ENCODE assay signal across 8 cellular contexts in genomic region chr14:20343092-20343854, GRCh38. TPM values are rescaled to one million over a fixed set of nuclear protein-coding genes. Genes with fewer than 3 reads are reported as not detected.
DNase-seq lines count a peak whose midpoint lies in the region; ATAC-seq, FAIRE-seq and TF ChIP-seq lines count a peak whose summit lies in the region.

TSS of gene PARP2 (plus strand) at chr14:20343635. CDS start at chr14:20343642, 7 bp downstream.

- peak within 1 kb of the TSS; percentile 95 for H3K18ac ChIP-seq in trophoblast cell (ENCODE audit: low read length)

- H4K12ac ChIP-seq in trophoblast cell (ENCODE audit: low read depth, low read length) = peak within 1 kb of the TSS; percentile 89

- peak within 1 kb of the TSS; percentile 92 to 94 (median 93) for H3K4me3 Mint-ChIP-seq in T-cell

- FAIRE-seq in GM12891 (lab: Jason Lieb, UNC) = peak; percentile 100

- intact Hi-C loops in cardiac septum (cut with DNase I) (loop anchor here (2.0 to 5.0 kb wide), 3 partner anchors 14 to 119 kb away; partner anchors contain the start of genes PIP4P1 and TEP1), transverse colon (cut with DNase I; ENCODE audit: low total_unique reads) (loop anchor here (5.0 to 10.0 kb wide), 2 partner anchors 122 to 339 kb away; partner anchors contain the start of genes PIP4P1, PNP and RNASE4)

- H3K23ac ChIP-seq in trophoblast cell (ENCODE audit: low read length) = no peak within 1 kb of the TSS

- H3K4me2 ChIP-seq in trophoblast cell (ENCODE audit: low read length) = peak within 1 kb of the TSS; percentile 78

- H3K4me1 Mint-ChIP-seq in T-cell = peaks cover 14 to 29% (median 17%) of the 10 kb centered on the region in 3 donors

- no peaks in the 10 kb centered on the region for H3K27me3 ChIP-seq in trophoblast cell (ENCODE audit: insufficient read depth, low read length)
- H3K27me3 ChIP-seq in transverse colon = no peaks in the 10 kb centered on the region

- no peaks in the 10 kb centered on the region for H3K9me3 ChIP-seq in trophoblast cell (ENCODE audit: insufficient read depth, low read depth, low read length)
- H3K9me3 ChIP-seq in transverse colon = no peaks in the 10 kb centered on the region

- CTCF ChIA-PET in T-cell (lab: Charles Lee) = interaction anchor here (0.6 to 6.9 kb wide), 18 partner anchors 9 to 883 kb away, joined by 3 to 159 read pairs (median 5); partner anchors contain the start of genes CCNB1IP1 (in 1 of the 2), PIP4P1 (in 1 of the 2), RNASE4 (in 1 of the 2) and TTC5 (in 1 of the 2)

- peak within 1 kb of the TSS; percentile 93 for H3K9ac ChIP-seq in trophoblast cell (ENCODE audit: low read length)

- H3K79me1 ChIP-seq in trophoblast cell (ENCODE audit: low read length) = peaks cover 5% of the 10 kb centered on the region

- H3K36me3 ChIP-seq in trophoblast cell (ENCODE audit: control insufficient read depth in 1 of 2, insufficient read depth in 2 of 2, low read length in 2 of 2) (peaks cover 7 to 16% of the 10 kb centered on the region in 2 experiments), transverse colon (no peaks in the 10 kb centered on the region)

- peak within 1 kb of the TSS; percentile 100 for H2AFZ ChIP-seq in trophoblast cell (ENCODE audit: insufficient read depth, low read length, poor library complexity)

- H3K4me3 ChIP-seq in trophoblast cell (ENCODE audit: low read depth, low read length) (peak within 1 kb of the TSS; percentile 82), transverse colon (peak within 1 kb of the TSS; percentile 57 to 65 (median 60))

- peak within 1 kb of the TSS; percentile 90 to 96 for H3K27ac Mint-ChIP-seq in T-cell

- H3K27me3 Mint-ChIP-seq in T-cell = no peaks in the 10 kb centered on the region

- peaks cover 9% of the 10 kb centered on the region for H3K36me3 Mint-ChIP-seq in T-cell

- peak within 1 kb of the TSS; percentile 85 for H2BK5ac ChIP-seq in trophoblast cell (ENCODE audit: low read depth, low read length, poor library complexity)

- H2BK120ac ChIP-seq in trophoblast cell (ENCODE audit: insufficient read depth, low read length, poor library complexity) = peak within 1 kb of the TSS; percentile 71

- H3K79me2 ChIP-seq in trophoblast cell (ENCODE audit: control insufficient read depth, insufficient read depth, low read length, poor library complexity) = no peaks in the 10 kb centered on the region

- ATAC-seq in HG02840 (IDR thresholded peaks at IDR 0.05; ENCODE audit: low FRiP score, unreplicated experiment) (peak; percentile 94), T-cell (replicated peaks in 1 of 4) (peak; percentile 84 to 87 (median 85))

- peak in 1 of 5 experiments; percentile 17 for TF ChIP-seq CTCF in transverse colon (IDR thresholded peaks at IDR 0.05)

- H3K4me1 ChIP-seq in trophoblast cell (ENCODE audit: control insufficient read depth in 1 of 2, insufficient read depth in 2 of 2, low read length in 2 of 2) = no peaks in the 10 kb centered on the region
- H3K4me1 ChIP-seq in transverse colon = peaks cover 0 to 7% (median 2%) of the 10 kb centered on the region in 4 donors

- no peak for TF ChIP-seq EP300 in transverse colon (IDR thresholded peaks at IDR 0.05; ENCODE audit: low read depth)

- POLR2A ChIA-PET in T-cell (lab: Charles Lee) = interaction anchor here (0.5 to 3.6 kb wide), 20 partner anchors 9 to 340 kb away, joined by 3 to 64 read pairs (median 6); partner anchors contain the start of genes APEX1 (in 2 of the 2), CCNB1IP1 (in 2 of the 2), OSGEP (in 1 of the 2) and PIP4P1 (in 1 of the 2)

- peak within 1 kb of the TSS; percentile 96 for H4K8ac ChIP-seq in trophoblast cell (ENCODE audit: low read depth, low read length)

- H3K27ac ChIP-seq in adipose tissue (ENCODE audit: low read depth, low read length) (no peak within 1 kb of the TSS), trophoblast cell (ENCODE audit: low read depth, low read length) (peak within 1 kb of the TSS; percentile 99), transverse colon (peak within 1 kb of the TSS; percentile 94 to 98 (median 96))

- H3K9me3 Mint-ChIP-seq in T-cell = no peaks in the 10 kb centered on the region

- H3K4ac ChIP-seq in trophoblast cell (ENCODE audit: low read depth, low read length) = peak within 1 kb of the TSS; percentile 87

- peak within 1 kb of the TSS; percentile 87 for H3K14ac ChIP-seq in trophoblast cell (ENCODE audit: low read length)

- TF ChIP-seq POLR2A in GM12891 (IDR thresholded peaks at IDR 0.05; ENCODE audit: low read depth, low read length) = peak; percentile 99
- TF ChIP-seq POLR2A in transverse colon (IDR thresholded peaks at IDR 0.05) = peak; percentile 93

- in situ Hi-C loops in transverse colon (cut with MboI; ENCODE audit: low pct_ligation_motif_present in 1 of 4, low pct_unique_long_range_greater_than_20kb in 1 of 4, low sequenced_read_pairs in 3 of 4) = loop anchor here in 2 of 4 donors (25.0 kb wide), 2 partner anchors 119 to 344 kb away; partner anchors contain the start of genes APEX1 (in 2 of the 2), OSGEP (in 2 of the 2), PIP4P1 (in 2 of the 2) and PNP (in 2 of the 2)

- H2BK12ac ChIP-seq in trophoblast cell (ENCODE audit: low read length) = no peak within 1 kb of the TSS

- no peak within 1 kb of the TSS for H2AK5ac ChIP-seq in trophoblast cell (ENCODE audit: low read length)

- WGBS in adipose tissue, 3 donors = 0% methylated on average over 50 of the region's 50 CpGs
- WGBS in trophoblast cell (ENCODE audit: extremely low coverage, insufficient coverage, insufficient read length) = no CpG with 5 or more reads among the region's 50 CpGs
- 0% methylated on average over 49 of the region's 50 CpGs; no CpG with 5 or more reads in 1 of the 2 donors for WGBS in transverse colon (ENCODE audit: low coverage in 1 of 2), 2 donors

- H4K91ac ChIP-seq in trophoblast cell (ENCODE audit: low read depth, low read length) = peak within 1 kb of the TSS; percentile 84

- DNase-seq in GM12891 (ENCODE audit: insufficient read length, low spot score) = peak; percentile 74
- DNase-seq in NCI-H1436 treated with DMSO at 0.1 percent for 48 hours (lab: John Stamatoyannopoulos, UW) = peak; percentile 97
- DNase-seq in T-cell = peak; percentile 71 to 89 (median 82)
- peak; percentile 97 for DNase-seq in cardiac septum (ENCODE audit: low spot score)
- peak; percentile 100 for DNase-seq in trophoblast cell
- peak; percentile 96 for DNase-seq in transverse colon

TF ChIP-seq in GM12891, 5 proteins besides CTCF, POLR2A, EP300 and RAD21:
- TF ChIP-seq PAX5 (IDR thresholded peaks at IDR 0.05; ENCODE audit: insufficient read depth, low read length, severe bottlenecking) = no peak
- peak; percentile 98; the same call in 1 of the 2 replicates for TF ChIP-seq POU2F2 (IDR thresholded peaks at IDR 0.05; ENCODE audit: low read depth, low read length)
- TF ChIP-seq POLR2AphosphoS5 (IDR thresholded peaks at IDR 0.05; ENCODE audit: low read depth, low read length) = peak; percentile 100
- peak; percentile 55; the same call in 1 of the 2 replicates for TF ChIP-seq TAF1 (IDR thresholded peaks at IDR 0.05; ENCODE audit: low read depth, low read length)

RNA-seq across cellular contexts. Expression of gene PARP2, which starts in this region (rescaled TPM):
- polyA plus RNA-seq in GM12891 (2012; ENCODE audit: low read depth, missing spikeins) = 25.1 TPM
- total RNA-seq in T-cell (10 to 100 TPM; 14.6 to 21.8 (median 15.8) TPM), cardiac septum (15.2 TPM), transverse colon (10 to 100 TPM in 2 of 4 donors, 1 to 10 TPM in 2; 4.4 to 96.5 (median 9.1) TPM)
- 10 to 100 TPM in 2 of 3 donors, 1 to 10 TPM in 1; 8.7 to 16.9 (median 11.0) TPM for polyA plus RNA-seq in adipose tissue
- 26.8 and 27.1 TPM in 2 replicates for polyA plus RNA-seq in trophoblast cell (2013)
